ENCODE assay signal across 9 cellular contexts in the genomic region with DNA sequence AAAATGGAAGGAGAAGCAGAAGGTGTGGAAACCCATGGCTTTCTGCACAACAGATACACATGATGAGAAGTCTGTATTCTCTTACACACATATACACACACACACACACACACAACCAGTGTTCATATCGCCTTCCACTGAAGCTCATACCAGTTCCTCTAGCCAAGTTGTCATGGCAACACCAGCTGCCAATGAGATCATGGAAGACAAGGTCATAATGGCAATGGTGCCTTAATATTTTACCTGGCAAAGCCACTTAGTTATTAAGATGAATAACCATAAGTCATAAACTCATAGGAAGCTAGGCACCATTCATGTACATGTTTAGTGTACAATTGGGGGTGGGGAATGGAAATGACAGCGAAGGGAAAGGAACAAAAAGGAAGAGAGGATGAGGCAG. TPM values are rescaled to one million over a fixed set of nuclear protein-coding genes. Genes with fewer than 3 reads are reported as not detected.
DNase-seq lines count a peak whose midpoint lies in the region; ATAC-seq and TF ChIP-seq lines count a peak whose summit lies in the region.
"Had no signal": no experiment of that assay in that cellular context is flagged by ENCODE, and none has a peak within 500 bp of the region (broad histone marks: within the 10 kb centered on the region; RNA-seq: fewer than 3 reads in every experiment).

No MANE protein-coding gene starts in this region.

- ATAC-seq in gastroesophageal sphincter = no peak
- ATAC-seq in GM21360 (IDR thresholded peaks at IDR 0.05; ENCODE audit: unreplicated experiment) = no peak

- TF ChIP-seq CTCF in gastroesophageal sphincter (IDR thresholded peaks at IDR 0.05) (no peak), progenitor cell of endocrine pancreas (IDR thresholded peaks at IDR 0.05; ENCODE audit: unreplicated experiment) (no peak)

- H3K4me1 Mint-ChIP-seq in progenitor cell of endocrine pancreas (ENCODE audit: low read depth) = peaks cover 12% of the 10 kb centered on the region

- no peak overlapping the region for H3K4me3 Mint-ChIP-seq in progenitor cell of endocrine pancreas (ENCODE audit: low read depth)

- peaks cover 2 to 44% (median 22%) of the 10 kb centered on the region in 3 donors for H3K4me1 ChIP-seq in gastroesophageal sphincter

- no peaks in the 10 kb centered on the region for H3K9me3 ChIP-seq in gastroesophageal sphincter
- H3K9me3 ChIP-seq: ovary had no signal

- no peaks in the 10 kb centered on the region for H3K9me3 Mint-ChIP-seq in progenitor cell of endocrine pancreas (ENCODE audit: low read depth)

- H3K27me3 ChIP-seq in gastroesophageal sphincter = no peaks in the 10 kb centered on the region
- H3K27me3 ChIP-seq: ovary had no signal

- H3K27me3 Mint-ChIP-seq in progenitor cell of endocrine pancreas = no peaks in the 10 kb centered on the region

- no peak for TF ChIP-seq POLR2A in gastroesophageal sphincter (IDR thresholded peaks at IDR 0.05)

- peak; percentile 50 for DNase-seq in Ammon's horn (ENCODE audit: low spot score)
- DNase-seq in EL = peak; percentile 11
- peak; percentile 30 for DNase-seq in RKO (ENCODE audit: low spot score)
- DNase-seq in fibroblast of peridontal ligament (ENCODE audit: extremely low read depth) = peak; percentile 33
- DNase-seq in activated CD8-positive, alpha-beta memory T cell treated with anti-CD3 and anti-CD28 coated beads, Interleukin-2, amount 50 U/mL, for 4 hours = no peak
- no peak for DNase-seq in progenitor cell of endocrine pancreas (ENCODE audit: low spot score, unreplicated experiment)
- DNase-seq: ovary had no signal

- no peak overlapping the region for H3K27ac ChIP-seq in gastroesophageal sphincter
- H3K27ac ChIP-seq: ovary had no signal

- no peak for TF ChIP-seq EP300 in gastroesophageal sphincter (IDR thresholded peaks at IDR 0.05)

- H3K27ac Mint-ChIP-seq in progenitor cell of endocrine pancreas = no peak overlapping the region

- no peak overlapping the region for H3K4me3 ChIP-seq in gastroesophageal sphincter
- H3K4me3 ChIP-seq: ovary had no signal

- H3K36me3 Mint-ChIP-seq in progenitor cell of endocrine pancreas (ENCODE audit: insufficient read depth) = peaks cover 3% of the 10 kb centered on the region

- H3K36me3 ChIP-seq in gastroesophageal sphincter = no peaks in the 10 kb centered on the region
- H3K36me3 ChIP-seq: ovary had no signal

- 60 to 69% methylated on average over 2 of the region's 2 CpGs for WGBS in gastroesophageal sphincter (ENCODE audit: low coverage in 1 of 2), 2 donors

RNA-seq across cellular contexts. Expression of gene DHRS12, which starts 2.6 kb away (rescaled TPM):
- total RNA-seq in gastroesophageal sphincter = 10 to 100 TPM in 3 of 4 donors, 1 to 10 TPM in 1; 9.2 to 23.3 (median 19.2) TPM
- total RNA-seq in progenitor cell of endocrine pancreas = 16.2 and 19.6 TPM in 2 replicates

RNA-seq across cellular contexts. Expression of gene TMEM272, which starts 38.4 kb away (rescaled TPM):
- total RNA-seq in gastroesophageal sphincter = under 1 TPM in 2 of 4 donors, not detected in 2; 0.13 to 0.15 TPM
- total RNA-seq in progenitor cell of endocrine pancreas = 1.3 and 1.5 TPM in 2 replicates

RNA-seq across cellular contexts. Expression of gene CCDC70, which starts 55.2 kb away (rescaled TPM):
- total RNA-seq in gastroesophageal sphincter (not detected), progenitor cell of endocrine pancreas (not detected in 2 replicates)
- total RNA-seq: ovary had no signal

Comparison
In these comparisons a context has a peak if more than half of its experiments do, and no peak if none do; other contexts are left out.
1. DNase-seq: peak in Ammon's horn (single experiment), EL (single experiment), RKO (single experiment) and fibroblast of peridontal ligament (single experiment); none in activated CD8-positive, alpha-beta memory T cell treated with anti-CD3 and anti-CD28 coated beads, Interleukin-2, amount 50 U/mL, for 4 hours (single experiment) and progenitor cell of endocrine pancreas (single experiment).